Comparison of ENCODE assay signal across 8 cellular contexts in genomic region chr19:47296036-47296435, GRCh38. TPM values are rescaled to one million over a fixed set of nuclear protein-coding genes. Genes with fewer than 3 reads are reported as not detected.
DNase-seq lines count a peak whose midpoint lies in the region; ATAC-seq and TF ChIP-seq lines count a peak whose summit lies in the region.

No MANE protein-coding gene starts in this region.

- peak; percentile 78 to 89 for TF ChIP-seq CTCF in Caco-2 (IDR thresholded peaks at IDR 0.05; ENCODE audit: insufficient read depth in 1 of 2, low read depth in 1 of 2, low read length in 1 of 2, severe bottlenecking in 1 of 2, unreplicated experiment in 1 of 2)
- peak; percentile 94 for TF ChIP-seq CTCF in endodermal cell (conservative IDR thresholded peaks at IDR 0.05)

- H3K36me3 ChIP-seq in Caco-2 (ENCODE audit: control insufficient read depth, insufficient read depth, low read length) (no peaks in the 10 kb centered on the region), endodermal cell (ENCODE audit: control insufficient read depth, insufficient read depth, low read length) (no peaks in the 10 kb centered on the region)

- H3K27me3 ChIP-seq in Caco-2 (replicated peaks; ENCODE audit: control insufficient read depth, insufficient read depth, low read length) (no peaks in the 10 kb centered on the region), endodermal cell (ENCODE audit: control insufficient read depth, insufficient read depth, low read length, poor library complexity, severe bottlenecking) (no peaks in the 10 kb centered on the region)

- no peaks in the 10 kb centered on the region for H3K9me3 ChIP-seq in Caco-2
- no peaks in the 10 kb centered on the region for H3K9me3 ChIP-seq in endodermal cell (ENCODE audit: control insufficient read depth, low read length)

- no peak overlapping the region for H3K9ac ChIP-seq in endodermal cell (ENCODE audit: extremely low read depth, low read length, poor library complexity, severe bottlenecking)

- no peaks in the 10 kb centered on the region for H3K4me1 ChIP-seq in Caco-2
- no peaks in the 10 kb centered on the region for H3K4me1 ChIP-seq in endodermal cell (ENCODE audit: control insufficient read depth, insufficient read depth, low read length)

- peak overlapping the region; percentile 64 for H3K27ac Mint-ChIP-seq in Caco-2 (ENCODE audit: unreplicated experiment)
- H3K27ac Mint-ChIP-seq in endodermal cell, result peak overlapping the region; percentile 90

- H3K27ac ChIP-seq in endodermal cell (ENCODE audit: low read depth, low read length), result no peak overlapping the region

- no TSS peak for BruUV-seq in Caco-2 (replicated peaks; lab: Mats Ljungman, UMichigan)

- 20 to 33% methylated on average over 4 to 12 of the region's 12 CpGs for WGBS in endodermal cell (ENCODE audit: insufficient coverage in 1 of 2, insufficient read length in 1 of 2), 2 experiments

- H3K4me1 Mint-ChIP-seq in Caco-2 (ENCODE audit: low read depth, unreplicated experiment) (peaks cover 7% of the 10 kb centered on the region), endodermal cell (peaks cover 6% of the 10 kb centered on the region)

- peak; percentile 89 to 92 for DNase-seq in Caco-2
- peak; percentile 67 for DNase-seq in HuH-7 (ENCODE audit: low spot score)
- DNase-seq in NOMO-1 (lab: John Stamatoyannopoulos, UW; ENCODE audit: unreplicated experiment in 2 of 2), result peak; percentile 32 to 77
- peak; percentile 59 to 61 for DNase-seq in activated CD8-positive, alpha-beta memory T cell treated with anti-CD3 and anti-CD28 coated beads for 4 hours (ENCODE audit: low read depth in 2 of 2)
- peak; percentile 96 for DNase-seq in endodermal cell
- peak; percentile 77 for DNase-seq in midbrain (lab: John Stamatoyannopoulos, UW)
- peak; percentile 35 to 62 for DNase-seq in stimulated activated CD8-positive, alpha-beta memory T cell treated with anti-CD3 and anti-CD28 coated beads, Interleukin-4, amount 100 ng/mL, for 4 hours (ENCODE audit: low read depth in 2 of 2, low spot score in 1 of 2)

- H3K9me3 Mint-ChIP-seq in Caco-2 (ENCODE audit: unreplicated experiment), result no peaks in the 10 kb centered on the region
- H3K9me3 Mint-ChIP-seq in endodermal cell, result no peaks in the 10 kb centered on the region

- CTCF ChIA-PET in Caco-2 (lab: Charles Lee), result interaction anchor here (0.9 to 1.2 kb wide), 3 partner anchors 21 to 132 kb away, joined by 3 to 7 read pairs (median 5); partner anchors contain the start of genes DHX34 and INAFM1

- no peaks in the 10 kb centered on the region for H3K27me3 Mint-ChIP-seq in Caco-2 (ENCODE audit: insufficient read depth, unreplicated experiment)
- H3K27me3 Mint-ChIP-seq in endodermal cell (ENCODE audit: insufficient read depth), result no peaks in the 10 kb centered on the region

- H3K36me3 Mint-ChIP-seq in Caco-2 (ENCODE audit: insufficient read depth, unreplicated experiment) (no peaks in the 10 kb centered on the region), endodermal cell (ENCODE audit: low read depth) (no peaks in the 10 kb centered on the region)

- no peak overlapping the region for H3K4me3 Mint-ChIP-seq in Caco-2 (ENCODE audit: unreplicated experiment)
- no peak overlapping the region for H3K4me3 Mint-ChIP-seq in endodermal cell

- H3K4me3 ChIP-seq in Caco-2 (ENCODE audit: low read depth, low read length), result no peak overlapping the region
- H3K4me3 ChIP-seq in endodermal cell (ENCODE audit: low read length), result no peak overlapping the region

- intact Hi-C loops in Caco-2 (cut with micrococcal nuclease; ENCODE audit: unreplicated experiment), result loop anchor here (1.0 to 5.0 kb wide), 4 partner anchors 9 to 131 kb away; partner anchors contain the start of gene DHX34

- no peak for ATAC-seq in HG03045 (IDR thresholded peaks at IDR 0.05; ENCODE audit: unreplicated experiment)

- POLR2A ChIA-PET in Caco-2 (lab: Charles Lee), result no interaction called here

RNA-seq across cellular contexts. Expression of gene C5AR1, which starts 13.6 kb away (rescaled TPM):
- total RNA-seq in Caco-2 (2022) (0.48 and 1.3 TPM in 2 replicates), endodermal cell (under 1 TPM in 1 of 2 donors, not detected in 1; 0.48 TPM)
- 1.2 TPM for polyA plus RNA-seq in endodermal cell (2013, experiment 1 of 2)
- 0.37 TPM for polyA plus RNA-seq in endodermal cell (2013, experiment 2 of 2)

RNA-seq across cellular contexts. Expression of gene INAFM1, which starts 21.4 kb away (rescaled TPM):
- total RNA-seq in Caco-2 (2022) (10.1 and 10.4 TPM in 2 replicates), endodermal cell (10 to 100 TPM in 1 of 2 donors, 1 to 10 TPM in 1; 8.7 to 11.5 TPM)
- 14.7 TPM for polyA plus RNA-seq in endodermal cell (2013, experiment 1 of 2)
- polyA plus RNA-seq in endodermal cell (2013, experiment 2 of 2), result 15.5 TPM

RNA-seq across cellular contexts. Expression of gene C5AR2, which starts 35.9 kb away (rescaled TPM):
- not detected in 2 replicates for total RNA-seq in Caco-2 (2022)
- not detected for total RNA-seq in endodermal cell
- not detected for polyA plus RNA-seq in endodermal cell (2013, experiment 1 of 2)
- not detected for polyA plus RNA-seq in endodermal cell (2013, experiment 2 of 2)

RNA-seq across cellular contexts. Expression of gene CCDC9, which starts 39.7 kb away (rescaled TPM):
- total RNA-seq in Caco-2 (2022) (43.1 and 44.3 TPM in 2 replicates), endodermal cell (10 to 100 TPM; 33.8 to 46.2 TPM)
- 25.5 TPM for polyA plus RNA-seq in endodermal cell (2013, experiment 1 of 2)
- polyA plus RNA-seq in endodermal cell (2013, experiment 2 of 2), result 23.5 TPM

RNA-seq across cellular contexts. Expression of gene DHX34, which starts 53.1 kb away (rescaled TPM):
- total RNA-seq in Caco-2 (2022) (28.7 TPM in 2 replicates), endodermal cell (10 to 100 TPM; 36.9 to 43.9 TPM)
- polyA plus RNA-seq in endodermal cell (2013, experiment 1 of 2), result 18.1 TPM
- polyA plus RNA-seq in endodermal cell (2013, experiment 2 of 2), result 16.1 TPM
